Comparison of ENCODE assay signal across 8 cellular contexts in genomic region chr19:4638828-4639530, GRCh38. TPM values are rescaled to one million over a fixed set of nuclear protein-coding genes. Genes with fewer than 3 reads are reported as not detected.
A peak's percentile ranks its signal among the peaks of the same experiment; 100 is the strongest.
DNase-seq lines count a peak whose midpoint lies in the region; ATAC-seq, FAIRE-seq and TF ChIP-seq lines count a peak whose summit lies in the region.

TSS of gene TNFAIP8L1 (plus strand) at chr19:4639516. CDS start at chr19:4651870, 12,354 bp downstream.

- H3K4me1 ChIP-seq in pancreas (peaks cover 0 to 6% (median 0%) of the 10 kb centered on the region in 3 donors), thyroid gland (peaks cover 8 to 16% of the 10 kb centered on the region in 2 donors)

- H3K9me2 ChIP-seq in SU-DHL-6 (replicated peaks; ENCODE audit: insufficient read depth, low read length): no peaks in the 10 kb centered on the region

- TF ChIP-seq CTCF in GM10266 (IDR thresholded peaks at IDR 0.05; ENCODE audit: control insufficient read depth, insufficient read depth, low read depth, missing control alignments): no peak
- TF ChIP-seq CTCF in SU-DHL-6 (IDR thresholded peaks at IDR 0.05; ENCODE audit: insufficient read depth, low read length, poor library complexity, severe bottlenecking): no peak
- no peak for TF ChIP-seq CTCF in pancreas (IDR thresholded peaks at IDR 0.05)
- no peak for TF ChIP-seq CTCF in thyroid gland (IDR thresholded peaks at IDR 0.05)

- H3K36me3 Mint-ChIP-seq in activated naive CD8-positive, alpha-beta T cell treated with anti-CD3 and anti-CD28 coated beads, Interleukin-2, amount 10 ng/mL, durations not matched to agents 7 days and 5 days: peaks cover 2% of the 10 kb centered on the region

- H3K4me3 Mint-ChIP-seq in activated naive CD8-positive, alpha-beta T cell treated with anti-CD3 and anti-CD28 coated beads, Interleukin-2, amount 10 ng/mL, durations not matched to agents 7 days and 5 days: peak within 1 kb of the TSS; percentile 100

- no peaks in the 10 kb centered on the region for H4K20me1 ChIP-seq in SU-DHL-6 (ENCODE audit: low read depth, low read length)

- H3K4me3 ChIP-seq in SU-DHL-6 (ENCODE audit: insufficient read depth, low read length, poor library complexity, severe bottlenecking) (peak within 1 kb of the TSS; percentile 72), pancreas (peak within 1 kb of the TSS; percentile 36 to 72 (median 56)), thyroid gland (replicated peaks in 1 of 3) (peak within 1 kb of the TSS in 1 of 3 donors; percentile 45)

- H3F3A ChIP-seq in SU-DHL-6 (ENCODE audit: insufficient read depth): peaks cover 10% of the 10 kb centered on the region; the same call in 1 of the 2 replicates

- ATAC-seq in HG02678 (IDR thresholded peaks at IDR 0.05; ENCODE audit: unreplicated experiment) (peak; percentile 88), Right ventricle myocardium inferior (peak; percentile 96), pancreas (peak; percentile 94 to 97 (median 95))
- peak; percentile 90 for ATAC-seq in activated naive CD8-positive, alpha-beta T cell treated with anti-CD3 and anti-CD28 coated beads, Interleukin-2, amount 10 ng/mL, durations not matched to agents 7 days and 5 days (ENCODE audit: low read depth)

- H3K9ac ChIP-seq in SU-DHL-6 (ENCODE audit: low read length): peak within 1 kb of the TSS; percentile 76

- H3K27me3 Mint-ChIP-seq in activated naive CD8-positive, alpha-beta T cell treated with anti-CD3 and anti-CD28 coated beads, Interleukin-2, amount 10 ng/mL, durations not matched to agents 7 days and 5 days: no peaks in the 10 kb centered on the region

- peak within 1 kb of the TSS; percentile 77 for H3K4me2 ChIP-seq in SU-DHL-6 (ENCODE audit: low read depth, low read length, poor library complexity, severe bottlenecking)

- no peak for FAIRE-seq in pancreas (lab: Jason Lieb, UNC)

- DNase-seq in GM10266 (ENCODE audit: extremely low spot score): peak; percentile 100
- peak; percentile 95 for DNase-seq in NCI-H128 (lab: John Stamatoyannopoulos, UW; ENCODE audit: unreplicated experiment)
- DNase-seq in activated naive CD8-positive, alpha-beta T cell treated with anti-CD3 and anti-CD28 coated beads, Interleukin-2, amount 10 ng/mL, durations not matched to agents 7 days and 5 days: peak; percentile 100
- peak; percentile 98 for DNase-seq in Right ventricle myocardium inferior (ENCODE audit: missing footprints)
- peak; percentile 93 to 99 (median 97) for DNase-seq in pancreas
- DNase-seq in thyroid gland: peak; percentile 93 to 94

- H3K9me3 Mint-ChIP-seq in activated naive CD8-positive, alpha-beta T cell treated with anti-CD3 and anti-CD28 coated beads, Interleukin-2, amount 10 ng/mL, durations not matched to agents 7 days and 5 days: no peaks in the 10 kb centered on the region

- intact Hi-C loops in Right ventricle myocardium inferior (cut with DNase I): no loop called here
- intact Hi-C loops in pancreas (cut with DNase I): no loop called here
- intact Hi-C loops in thyroid gland (cut with DNase I): loop anchor here (5.0 kb wide), 2 partner anchors 62 to 82 kb away; partner anchors contain the start of gene SEMA6B

- peak within 1 kb of the TSS; percentile 72 for H2AFZ ChIP-seq in SU-DHL-6 (ENCODE audit: low read depth, low read length, severe bottlenecking)

- TF ChIP-seq POLR2A in thyroid gland (IDR thresholded peaks at IDR 0.05): peak in 1 of 2 donors; percentile 7

- peak within 1 kb of the TSS; percentile 77 for H3K27ac ChIP-seq in SU-DHL-6 (ENCODE audit: low read depth, low read length)
- H3K27ac ChIP-seq in pancreas: peak within 1 kb of the TSS in 2 of 4 donors; percentile 43 to 53
- H3K27ac ChIP-seq in thyroid gland: peak within 1 kb of the TSS; percentile 8 to 68 (median 49)

- POLR2A ChIA-PET in activated naive CD8-positive, alpha-beta T cell treated with anti-CD3 and anti-CD28 coated beads, Interleukin-2, amount 10 ng/mL, durations not matched to agents 7 days and 5 days (lab: Charles Lee): interaction anchor here (1.0 kb wide), 1 partner anchor 167 kb away, joined by 3 read pairs; the partner anchor contains the start of gene HDGFL2

- H3K36me3 ChIP-seq in SU-DHL-6 (ENCODE audit: low read length): no peaks in the 10 kb centered on the region
- no peaks in the 10 kb centered on the region for H3K36me3 ChIP-seq in pancreas
- no peaks in the 10 kb centered on the region for H3K36me3 ChIP-seq in thyroid gland

- peak within 1 kb of the TSS; percentile 95 for H3K27ac Mint-ChIP-seq in activated naive CD8-positive, alpha-beta T cell treated with anti-CD3 and anti-CD28 coated beads, Interleukin-2, amount 10 ng/mL, durations not matched to agents 7 days and 5 days

- H3K9me3 ChIP-seq in SU-DHL-6 (ENCODE audit: insufficient read depth, low read length) (no peaks in the 10 kb centered on the region), pancreas (no peaks in the 10 kb centered on the region), thyroid gland (no peaks in the 10 kb centered on the region)

- WGBS in pancreas, 2 donors: 2 to 3% methylated on average over 40 to 49 of the region's 49 CpGs
- 8 to 9% methylated on average over 25 to 27 of the region's 49 CpGs for WGBS in thyroid gland, 2 donors

- peaks cover 14% of the 10 kb centered on the region; the same call in 1 of the 2 replicates for H3K79me2 ChIP-seq in SU-DHL-6 (ENCODE audit: insufficient read depth, low read length)

- H3K4me1 Mint-ChIP-seq in activated naive CD8-positive, alpha-beta T cell treated with anti-CD3 and anti-CD28 coated beads, Interleukin-2, amount 10 ng/mL, durations not matched to agents 7 days and 5 days: peaks cover 19% of the 10 kb centered on the region

- no peaks in the 10 kb centered on the region for H3K27me3 ChIP-seq in SU-DHL-6 (ENCODE audit: low read length)
- no peaks in the 10 kb centered on the region for H3K27me3 ChIP-seq in pancreas
- no peaks in the 10 kb centered on the region for H3K27me3 ChIP-seq in thyroid gland

RNA-seq across cellular contexts. Expression of gene TNFAIP8L1, which starts in this region (rescaled TPM):
- total RNA-seq in activated naive CD8-positive, alpha-beta T cell treated with anti-CD3 and anti-CD28 coated beads, Interleukin-2, amount 10 ng/mL, durations not matched to agents 7 days and 5 days: 10 to 100 TPM; 18.9 to 19.5 TPM
- total RNA-seq in Right ventricle myocardium inferior (4.4 TPM), pancreas (1 to 10 TPM; 1.2 to 3.3 (median 1.6) TPM), thyroid gland (1 to 10 TPM; 3.8 to 9.5 (median 7.8) TPM)
- 1 to 10 TPM; 3.5 to 3.6 TPM for polyA plus RNA-seq in pancreas
